In the genomic region with DNA sequence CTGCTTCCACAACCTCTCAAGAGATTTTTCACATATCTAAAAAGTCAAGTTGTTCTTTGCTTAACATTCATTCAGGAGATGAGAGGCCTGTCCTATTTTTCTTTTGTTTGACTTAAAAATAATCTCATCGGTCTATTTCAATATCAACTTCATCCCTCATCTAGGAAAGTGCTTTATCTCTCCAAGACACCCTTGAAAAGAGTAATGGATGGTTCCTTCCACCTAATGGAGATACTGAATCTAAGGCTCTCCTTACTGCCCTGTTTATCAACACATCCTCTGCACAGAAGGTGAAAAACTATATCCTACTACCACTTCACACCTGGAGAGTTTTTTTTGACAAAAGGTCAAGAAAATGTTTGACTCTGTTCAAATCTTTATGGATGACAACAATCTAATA, we compare ENCODE assay signal across 8 cellular contexts. TPM values are rescaled to one million over a fixed set of nuclear protein-coding genes. Genes with fewer than 3 reads are reported as not detected.
A peak's percentile ranks its signal among the peaks of the same experiment; 100 is the strongest.
DNase-seq lines count a peak whose midpoint lies in the region; ATAC-seq and TF ChIP-seq lines count a peak whose summit lies in the region.

No MANE protein-coding gene starts in this region.

- H3K36me3 ChIP-seq in IMR-90 (ENCODE audit: control insufficient read depth, insufficient read depth, low read length) = peaks cover 10% of the 10 kb centered on the region

- in situ Hi-C loops in IMR-90 (cut with MboI; ENCODE audit: low sequenced_read_pairs) = loop anchor here (5.0 kb wide), 1 partner anchor 70 kb away; no protein-coding TSS in a partner anchor

- H2BK20ac ChIP-seq in IMR-90 (ENCODE audit: low read depth, low read length) = no peak overlapping the region

- no peak overlapping the region for H4K91ac ChIP-seq in IMR-90 (ENCODE audit: insufficient read depth, low read depth, low read length)

- H4K5ac ChIP-seq in IMR-90 (ENCODE audit: low read depth, low read length) = 0 out of 2 replicates have a peak overlapping the region, but pooled peaks have one; percentile 17

- H3K4me3 ChIP-seq in AG09309 (ENCODE audit: control insufficient read depth, low read depth, low read length) (peak overlapping the region; percentile 74), IMR-90 (ENCODE audit: insufficient read depth, low read depth, low read length) (peak overlapping the region; percentile 69)

- H3K23ac ChIP-seq in IMR-90 (ENCODE audit: low read depth, low read length) = peak overlapping the region; percentile 81; the same call in 1 of the 2 replicates

- ATAC-seq in IMR-90 (ENCODE audit: low read depth) (no peak), HG02885 (IDR thresholded peaks at IDR 0.05; ENCODE audit: poor library complexity, unreplicated experiment) (no peak), GM18870 (IDR thresholded peaks at IDR 0.05; ENCODE audit: unreplicated experiment) (no peak)

- peak overlapping the region; percentile 70; the same call in 1 of the 2 replicates for H3K56ac ChIP-seq in IMR-90 (ENCODE audit: extremely low read depth, insufficient read depth, low read length)

- no peak overlapping the region for H2BK15ac ChIP-seq in IMR-90 (ENCODE audit: low read depth, low read length)

- H3K27me3 ChIP-seq in IMR-90 (ENCODE audit: control insufficient read depth, insufficient read depth, low read length) = no peaks in the 10 kb centered on the region

- no peak for TF ChIP-seq RAD21 in IMR-90 (IDR thresholded peaks at IDR 0.05; ENCODE audit: low read length)

- BruUV-seq in IMR-90 (replicated peaks; lab: Mats Ljungman, UMichigan) = no TSS peak

- peak overlapping the region; percentile 86 for H3K4me2 ChIP-seq in IMR-90 (ENCODE audit: low read depth, low read length)

- peaks cover 57% of the 10 kb centered on the region for H4K20me1 ChIP-seq in IMR-90 (ENCODE audit: insufficient read depth, low read length)

- POLR2A ChIA-PET in IMR-90 (lab: Charles Lee; ENCODE audit: unreplicated experiment) = no interaction called here

- TF ChIP-seq CTCF in AG09309 (IDR thresholded peaks at IDR 0.05; ENCODE audit: control insufficient read depth, insufficient read depth, low read depth, low read length, missing control alignments) = no peak
- TF ChIP-seq CTCF in IMR-90 (conservative IDR thresholded peaks at IDR 0.05; ENCODE audit: low read depth, low read length) = no peak
- TF ChIP-seq CTCF in brain (conservative IDR thresholded peaks at IDR 0.05) = no peak
- TF ChIP-seq CTCF in mesothelial cell of epicardium (IDR thresholded peaks at IDR 0.05; ENCODE audit: unreplicated experiment) = no peak

- H3K4me3 Mint-ChIP-seq in brain (peak overlapping the region; percentile 90 to 99 (median 95)), mesothelial cell of epicardium (peak overlapping the region; percentile 86)

- H3K79me1 ChIP-seq in IMR-90 (ENCODE audit: low read depth in 1 of 2, low read length in 2 of 2) = peaks cover 0 to 7% of the 10 kb centered on the region in 2 experiments; a peak in 1 of 4 replicates

- H3K9me1 ChIP-seq in IMR-90 (ENCODE audit: insufficient read depth, low read length) = peaks cover 3% of the 10 kb centered on the region

- no peak overlapping the region for H2BK120ac ChIP-seq in IMR-90 (ENCODE audit: low read depth, low read length)

- H2BK5ac ChIP-seq in IMR-90 (ENCODE audit: low read depth, low read length, poor library complexity, severe bottlenecking) = peak overlapping the region; percentile 94

- dilution Hi-C loops in IMR-90 (cut with HindIII; ENCODE audit: low sequenced_read_pairs, unreplicated experiment) = no loop called here

- H3K9ac ChIP-seq in IMR-90 (ENCODE audit: low read depth, low read length) = peak overlapping the region; percentile 96

- no peak for TF ChIP-seq POLR2A in IMR-90 (IDR thresholded peaks at IDR 0.05; ENCODE audit: low read depth, low read length)

- H3K27me3 Mint-ChIP-seq in brain = no peaks in the 10 kb centered on the region
- no peaks in the 10 kb centered on the region for H3K27me3 Mint-ChIP-seq in mesothelial cell of epicardium (ENCODE audit: low read depth)

- peaks cover 32% of the 10 kb centered on the region for H3K36me3 Mint-ChIP-seq in brain
- peaks cover 12% of the 10 kb centered on the region for H3K36me3 Mint-ChIP-seq in mesothelial cell of epicardium

- H3K4me1 Mint-ChIP-seq in brain (peaks cover 53% of the 10 kb centered on the region), mesothelial cell of epicardium (peaks cover 44% of the 10 kb centered on the region)

- H3K9me3 ChIP-seq in IMR-90 (ENCODE audit: control insufficient read depth, insufficient read depth, low read length) = no peaks in the 10 kb centered on the region; the same call in 1 of the 2 replicates

- H2AK9ac ChIP-seq in IMR-90 (replicated peaks; ENCODE audit: low read depth, low read length, poor library complexity) = no peak overlapping the region

- no peak overlapping the region for H4K8ac ChIP-seq in IMR-90 (ENCODE audit: low read depth in 2 of 2, low read length in 2 of 2)

- H3K4ac ChIP-seq in IMR-90 (ENCODE audit: low read depth, low read length) = peak overlapping the region; percentile 24; the same call in 1 of the 2 replicates

- DNase-seq in AG09309 (ENCODE audit: low read depth) (no peak), IMR-90 (no peak), mesothelial cell of epicardium (ENCODE audit: low spot score in 2 of 2, unreplicated experiment in 2 of 2) (no peak), NCI-H510A treated with DMSO at 0.1 percent for 48 hours (lab: John Stamatoyannopoulos, UW) (no peak), AG08395 (ENCODE audit: low spot score) (no peak)

- H3K27ac ChIP-seq in IMR-90 (ENCODE audit: insufficient read depth, low read length) = peak overlapping the region; percentile 80; the same call in 1 of the 2 replicates

- no CpG with 5 or more reads among the region's 1 CpG for WGBS in IMR-90 (ENCODE audit: extremely low coverage in 2 of 2, insufficient read length in 1 of 2), 2 experiments

- H3K18ac ChIP-seq in IMR-90 (ENCODE audit: low read depth, low read length) = peak overlapping the region; percentile 26; the same call in 1 of the 2 replicates

- CTCF ChIA-PET in IMR-90 (lab: Yijun Ruan, JAX) = interaction anchor here (2.6 to 3.2 kb wide), 2 partner anchors 97 kb away, joined by 10 to 29 read pairs; no protein-coding TSS in a partner anchor

- H3K27ac Mint-ChIP-seq in brain = peak overlapping the region; percentile 12 to 99 (median 89)
- peak overlapping the region; percentile 99 for H3K27ac Mint-ChIP-seq in mesothelial cell of epicardium

- no peak overlapping the region for H2AK5ac ChIP-seq in IMR-90 (ENCODE audit: low read depth, low read length)

- peaks cover 3% of the 10 kb centered on the region for H3K4me1 ChIP-seq in IMR-90 (ENCODE audit: control insufficient read depth, insufficient read depth, low read length)

- H3K14ac ChIP-seq in IMR-90 (replicated peaks; ENCODE audit: low read depth, low read length) = peak overlapping the region; percentile 29

- H2AFZ ChIP-seq in IMR-90 (replicated peaks; ENCODE audit: low read length, poor library complexity) = no peak overlapping the region

- intact Hi-C loops in IMR-90 (cut with micrococcal nuclease) = loop anchor here (1.0 to 10.0 kb wide), 6 partner anchors 33 to 497 kb away; no protein-coding TSS in a partner anchor

- H3K9me3 Mint-ChIP-seq in brain = peaks cover 0 to 12% (median 4%) of the 10 kb centered on the region in 5 experiments
- peaks cover 5% of the 10 kb centered on the region for H3K9me3 Mint-ChIP-seq in mesothelial cell of epicardium

TF ChIP-seq in IMR-90, 13 proteins besides CTCF, POLR2A, EP300 and RAD21 (continues in another document):
- TF ChIP-seq SMC3 (IDR thresholded peaks at IDR 0.05; ENCODE audit: low read depth, low read length) = no peak
- TF ChIP-seq RCOR1 (IDR thresholded peaks at IDR 0.05; ENCODE audit: insufficient replicate concordance, low read length) = no peak
- no peak for TF ChIP-seq FOS (IDR thresholded peaks at IDR 0.05; ENCODE audit: low read depth, low read length)
- TF ChIP-seq MXI1 (IDR thresholded peaks at IDR 0.05; ENCODE audit: borderline replicate concordance, low read depth, low read length) = no peak
- no peak for TF ChIP-seq BHLHE40 (IDR thresholded peaks at IDR 0.05; ENCODE audit: low read depth, low read length)
- TF ChIP-seq MAZ (IDR thresholded peaks at IDR 0.05; ENCODE audit: borderline replicate concordance, low read depth, low read length) = no peak
- TF ChIP-seq CEBPB (IDR thresholded peaks at IDR 0.05; ENCODE audit: low read depth, low read length) = no peak
- TF ChIP-seq NFE2L2 (IDR thresholded peaks at IDR 0.05; ENCODE audit: low read depth, low read length) = no peak
- no peak for TF ChIP-seq RFX5 (IDR thresholded peaks at IDR 0.05; ENCODE audit: low read depth, low read length)
- TF ChIP-seq MAFK (IDR thresholded peaks at IDR 0.05; ENCODE audit: low read depth, low read length) = no peak
- no peak for TF ChIP-seq CHD1 (IDR thresholded peaks at IDR 0.05; ENCODE audit: low read depth, low read length)
- TF ChIP-seq, protein P1, sequence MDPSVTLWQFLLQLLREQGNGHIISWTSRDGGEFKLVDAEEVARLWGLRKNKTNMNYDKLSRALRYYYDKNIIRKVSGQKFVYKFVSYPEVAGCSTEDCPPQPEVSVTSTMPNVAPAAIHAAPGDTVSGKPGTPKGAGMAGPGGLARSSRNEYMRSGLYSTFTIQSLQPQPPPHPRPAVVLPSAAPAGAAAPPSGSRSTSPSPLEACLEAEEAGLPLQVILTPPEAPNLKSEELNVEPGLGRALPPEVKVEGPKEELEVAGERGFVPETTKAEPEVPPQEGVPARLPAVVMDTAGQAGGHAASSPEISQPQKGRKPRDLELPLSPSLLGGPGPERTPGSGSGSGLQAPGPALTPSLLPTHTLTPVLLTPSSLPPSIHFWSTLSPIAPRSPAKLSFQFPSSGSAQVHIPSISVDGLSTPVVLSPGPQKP (IDR thresholded peaks at IDR 0.05; ENCODE audit: borderline replicate concordance, low read depth, low read length) = no peak

RNA-seq across cellular contexts. Expression of a gene that starts 2.4 kb away (rescaled TPM):
- total RNA-seq in IMR-90 (2012; rRNA removed) (72.8 and 83.5 TPM in 2 replicates), mesothelial cell of epicardium (93.1 to 93.9 TPM (median 93.3 TPM) in 3 replicates)
- polyA plus RNA-seq in IMR-90 (2012; rRNA removed) (64.7 and 72.7 TPM in 2 replicates), brain (ENCODE audit: insufficient read depth, low read depth, low replicate concordance) (30.1 TPM)
- polyA plus RNA-seq in IMR-90 (2012; cell fraction: cytosol; rRNA removed) = 24.4 and 31.1 TPM in 2 replicates
- 12.9 and 91.4 TPM in 2 replicates for polyA plus RNA-seq in IMR-90 (2012; cell fraction: nucleus; rRNA removed; ENCODE audit: low replicate concordance)

RNA-seq across cellular contexts. Expression of a gene that starts 49.5 kb away (rescaled TPM):
- total RNA-seq in IMR-90 (2012; rRNA removed) = 18.6 and 35.6 TPM in 2 replicates
- 111 and 119 TPM in 2 replicates for polyA plus RNA-seq in IMR-90 (2012; rRNA removed)
- polyA plus RNA-seq in IMR-90 (2012; cell fraction: cytosol; rRNA removed) = 20.4 and 31.8 TPM in 2 replicates
- polyA plus RNA-seq in IMR-90 (2012; cell fraction: nucleus; rRNA removed; ENCODE audit: low replicate concordance) = 9.3 and 76.5 TPM in 2 replicates
- polyA plus RNA-seq in brain (ENCODE audit: insufficient read depth, low read depth, low replicate concordance) = 295 TPM
- 264 to 274 TPM (median 269 TPM) in 3 replicates for total RNA-seq in mesothelial cell of epicardium
